In genomic region chr4:94127707-94128328, GRCh38 we compare ENCODE assay signal across 8 cellular contexts.
DNase-seq lines count a peak whose midpoint lies in the region; ATAC-seq and TF ChIP-seq lines count a peak whose summit lies in the region.

No MANE protein-coding gene starts in this region.

- TF ChIP-seq CTCF in left ventricle myocardium inferior (IDR thresholded peaks at IDR 0.05; ENCODE audit: borderline replicate concordance): peak; percentile 65
- peak; percentile 67 for TF ChIP-seq CTCF in epithelial cell of proximal tubule (conservative IDR thresholded peaks at IDR 0.05; ENCODE audit: low read depth, low read length)

- H3K36me3 ChIP-seq in left ventricle myocardium inferior: no peaks in the 10 kb centered on the region

- ATAC-seq in Right ventricle myocardium inferior (no peak), HG02798 (IDR thresholded peaks at IDR 0.05; ENCODE audit: poor library complexity, unreplicated experiment) (peak; percentile 70)

- no peaks in the 10 kb centered on the region for H3K9me3 ChIP-seq in left ventricle myocardium inferior (replicated peaks)

- DNase-seq in left ventricle myocardium inferior (no peak), Right ventricle myocardium inferior (ENCODE audit: missing footprints) (no peak), NCI-H69 (lab: John Stamatoyannopoulos, UW) (peak; percentile 43), epithelial cell of proximal tubule (ENCODE audit: low read depth) (peak; percentile 1), renal cortical epithelial cell (ENCODE audit: low read depth) (peak; percentile 36), occipital lobe (lab: John Stamatoyannopoulos, UW) (no peak)
- DNase-seq in activated T-cell treated with anti-CD3 and anti-CD28 coated beads, Interleukin-2, amount 50 U/mL, for 48 hours: no peak

- H3K27me3 ChIP-seq in left ventricle myocardium inferior (ENCODE audit: low read depth): peaks cover 12% of the 10 kb centered on the region

- no peak overlapping the region for H3K4me3 ChIP-seq in left ventricle myocardium inferior
- H3K4me3 ChIP-seq in epithelial cell of proximal tubule (ENCODE audit: low read depth, low read length): no peak overlapping the region

- intact Hi-C loops in left ventricle myocardium inferior (cut with micrococcal nuclease): loop anchor here (5.0 kb wide), 1 partner anchor 336 kb away; no protein-coding TSS in a partner anchor
- intact Hi-C loops in Right ventricle myocardium inferior (cut with DNase I): loop anchor here (2.0 kb wide), 1 partner anchor 337 kb away; no protein-coding TSS in a partner anchor

- no peaks in the 10 kb centered on the region for H3K4me1 ChIP-seq in left ventricle myocardium inferior

- H3K27ac ChIP-seq in left ventricle myocardium inferior (replicated peaks): no peak overlapping the region

Comparison
In these comparisons a context has a peak if more than half of its experiments do, and no peak if none do; other contexts are left out.
1. DNase-seq: peak in NCI-H69 (single experiment), epithelial cell of proximal tubule (single experiment) and renal cortical epithelial cell (single experiment); none in left ventricle myocardium inferior (single experiment), Right ventricle myocardium inferior (single experiment), occipital lobe (single experiment) and activated T-cell treated with anti-CD3 and anti-CD28 coated beads, Interleukin-2, amount 50 U/mL, for 48 hours (0 of 2).